In genomic region chr18:47720741-47721140, GRCh38 we compare ENCODE assay signal across 31 cellular contexts.
"Had no signal": no experiment of that assay in that cellular context is flagged by ENCODE, and none has a peak within 500 bp of the region (broad histone marks: within the 10 kb centered on the region; RNA-seq: fewer than 3 reads in every experiment).

No MANE protein-coding gene starts in this region.

- H3K9me3 ChIP-seq: neutrophil, pancreas, prostate gland, right lobe of liver, suprapubic skin, testis, transverse colon, upper lobe of right lung, uterus had no signal

- ATAC-seq: naive thymus-derived CD8-positive, alpha-beta T cell; natural killer cell treated with Interleukin-12 subunit alpha and Interleukin-12 subunit beta and Interleukin-15 and Interleukin-18, amount 100 ng/mL, for 72 hours; pancreas; right cardiac atrium; right lobe of liver; stimulated activated memory B cell treated with anti-CD40 and anti-IgM and Interleukin-4, amounts not matched to agents 10 μg/mL and 1 μg/mL and 100 μg/mL, for 72 hours; stimulated activated naive CD8-positive, alpha-beta T cell treated with anti-CD3 and anti-CD28 coated beads, Interleukin-15, amount 100 ng/mL, for 72 hours; stimulated activated naive CD8-positive, alpha-beta T cell treated with anti-CD3 and anti-CD28 coated beads, Interleukin-15, Interleukin-2, amounts not matched to agents 100 U/mL and 50 U/mL, for 24 hours; upper lobe of right lung had no signal

- H3K27ac Mint-ChIP-seq: naive thymus-derived CD8-positive, alpha-beta T cell; natural killer cell treated with Interleukin-12 subunit alpha and Interleukin-12 subunit beta and Interleukin-15 and Interleukin-18, amount 100 ng/mL, for 72 hours; nephron progenitor cell; stimulated activated memory B cell treated with anti-CD40 and anti-IgM and Interleukin-4, amounts not matched to agents 10 μg/mL and 1 μg/mL and 100 μg/mL, for 72 hours; type B pancreatic cell had no signal

- H3K9me3 Mint-ChIP-seq: naive thymus-derived CD8-positive, alpha-beta T cell; natural killer cell treated with Interleukin-12 subunit alpha and Interleukin-12 subunit beta and Interleukin-15 and Interleukin-18, amount 100 ng/mL, for 72 hours; nephron progenitor cell; neural crest cell; stimulated activated memory B cell treated with anti-CD40 and anti-IgM and Interleukin-4, amounts not matched to agents 10 μg/mL and 1 μg/mL and 100 μg/mL, for 72 hours; stimulated activated naive CD8-positive, alpha-beta T cell treated with anti-CD3 and anti-CD28 coated beads, Interleukin-15, amount 100 ng/mL, for 72 hours; type B pancreatic cell had no signal

- H3K4me1 Mint-ChIP-seq: naive thymus-derived CD8-positive, alpha-beta T cell; nephron progenitor cell; neural crest cell; stimulated activated memory B cell treated with anti-CD40 and anti-IgM and Interleukin-4, amounts not matched to agents 10 μg/mL and 1 μg/mL and 100 μg/mL, for 72 hours; stimulated activated naive CD8-positive, alpha-beta T cell treated with anti-CD3 and anti-CD28 coated beads, Interleukin-15, amount 100 ng/mL, for 72 hours had no signal

- H3K27me3 ChIP-seq: neutrophil, pancreas, right lobe of liver, testis, tibial artery, transverse colon, upper lobe of right lung, uterus had no signal

- H3K4me3 ChIP-seq: pancreas, prostate gland, right lobe of liver, skin epidermis, smooth muscle cell, spleen, suprapubic skin, testis, tibial artery, transverse colon, upper lobe of right lung, uterus had no signal

- H3K36me3 ChIP-seq: neutrophil, pancreas, prostate gland, right lobe of liver, spleen, suprapubic skin, tibial artery, transverse colon, upper lobe of right lung, uterus had no signal

- H3K4me1 ChIP-seq: pancreas, prostate gland, right lobe of liver, spleen, suprapubic skin, testis, tibial artery, upper lobe of right lung, uterus had no signal

- H3K36me3 Mint-ChIP-seq: naive thymus-derived CD8-positive, alpha-beta T cell; natural killer cell treated with Interleukin-12 subunit alpha and Interleukin-12 subunit beta and Interleukin-15 and Interleukin-18, amount 100 ng/mL, for 72 hours; stimulated activated memory B cell treated with anti-CD40 and anti-IgM and Interleukin-4, amounts not matched to agents 10 μg/mL and 1 μg/mL and 100 μg/mL, for 72 hours; type B pancreatic cell had no signal

- H3K27me3 Mint-ChIP-seq: stimulated activated memory B cell treated with anti-CD40 and anti-IgM and Interleukin-4, amounts not matched to agents 10 μg/mL and 1 μg/mL and 100 μg/mL, for 72 hours; stimulated activated naive CD8-positive, alpha-beta T cell treated with anti-CD3 and anti-CD28 coated beads, Interleukin-15, amount 100 ng/mL, for 72 hours had no signal

- H3K27ac ChIP-seq: neutrophil, pancreas, prostate gland, right lobe of liver, skin epidermis, spleen, suprapubic skin, testis, tibial artery, transverse colon, upper lobe of right lung, uterus had no signal

- H3K4me3 Mint-ChIP-seq: naive thymus-derived CD8-positive, alpha-beta T cell; natural killer cell treated with Interleukin-12 subunit alpha and Interleukin-12 subunit beta and Interleukin-15 and Interleukin-18, amount 100 ng/mL, for 72 hours; nephron progenitor cell; neural crest cell; stimulated activated memory B cell treated with anti-CD40 and anti-IgM and Interleukin-4, amounts not matched to agents 10 μg/mL and 1 μg/mL and 100 μg/mL, for 72 hours; stimulated activated naive CD8-positive, alpha-beta T cell treated with anti-CD3 and anti-CD28 coated beads, Interleukin-15, amount 100 ng/mL, for 72 hours; type B pancreatic cell had no signal

- DNase-seq: naive thymus-derived CD8-positive, alpha-beta T cell; nephron progenitor cell; nucleus accumbens; pancreas; retina; right cardiac atrium; right lobe of liver; spleen; stimulated activated CD4-positive, alpha-beta T cell treated with anti-CD3 and anti-CD28 coated beads, Interleukin-12 subunit alpha, Interleukin-12 subunit beta, amount 100 ng/mL, for 4 hours; stimulated activated CD4-positive, alpha-beta T cell treated with anti-CD3 and anti-CD28 coated beads, Interleukin-1b, Interleukin-23, amount 100 ng/mL, for 48 hours; stimulated activated CD4-positive, alpha-beta T cell treated with anti-CD3 and anti-CD28 coated beads, Interleukin-4, amount 100 ng/mL, for 1 hour; stimulated activated CD4-positive, alpha-beta T cell treated with anti-CD3 and anti-CD28 coated beads, Interleukin-4, amount 100 ng/mL, for 4 hours; stimulated activated CD8-positive, alpha-beta memory T cell treated with anti-CD3 and anti-CD28 coated beads, Interleukin-4, amount 100 ng/mL, for 48 hours; stimulated activated naive CD4-positive, alpha-beta T cell; stimulated activated naive CD8-positive, alpha-beta T cell treated with anti-CD3 and anti-CD28 coated beads, Interleukin-15, amount 100 ng/mL, for 72 hours; stimulated activated naive CD8-positive, alpha-beta T cell treated with anti-CD3 and anti-CD28 coated beads, Interleukin-15, Interleukin-2, amounts not matched to agents 100 U/mL and 50 U/mL, for 24 hours; substantia nigra; testis; transverse colon; upper lobe of right lung; uterus had no signal
